Comparison of ENCODE assay signal across 19 cellular contexts in the genomic region with DNA sequence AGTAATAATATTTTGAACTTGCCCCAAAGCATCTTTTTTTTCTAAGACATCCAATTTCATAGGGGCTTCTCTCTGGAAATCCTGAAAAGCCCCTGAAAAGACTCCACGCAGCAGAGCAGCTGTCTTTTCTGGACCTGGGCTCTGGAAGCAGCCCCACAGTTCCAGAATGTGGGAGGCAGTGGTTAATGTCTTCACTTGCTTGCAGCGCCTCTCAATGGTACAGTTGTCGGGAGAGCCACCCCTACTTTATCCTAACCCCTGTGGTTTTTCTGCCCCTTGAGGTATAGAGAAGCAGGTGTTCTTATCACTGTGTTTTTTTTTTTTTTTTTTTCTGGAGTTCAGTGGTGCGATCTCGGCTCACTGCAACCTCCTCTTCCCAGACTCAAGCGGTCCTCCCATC.
"Had no signal": no experiment of that assay in that cellular context is flagged by ENCODE, and none has a peak within 500 bp of the region (broad histone marks: within the 10 kb centered on the region; RNA-seq: fewer than 3 reads in every experiment).

No MANE protein-coding gene starts in this region.

- H3K27me3 ChIP-seq: adrenal gland, thyroid gland, uterus had no signal

- H3K4me3 Mint-ChIP-seq: activated CD8-positive, alpha-beta T cell treated with anti-CD3 and anti-CD28 coated beads, Interleukin-2, amount 10 ng/mL, durations not matched to agents 7 days and 5 days; activated T-helper 1 cell treated with anti-CD3 and anti-CD28 coated beads, Interleukin-12 subunit alpha, Interleukin-12 subunit beta, Interleukin-2, Interleukin-4 antibody, amounts not matched to agents 30 ng/mL and 10 ng/mL and 1 ng/mL, durations not matched to agents 14 hours and 24 hours and 36 hours; central memory CD8-positive, alpha-beta T cell; endodermal cell; stimulated activated effector memory CD8-positive, alpha-beta T cell treated with anti-CD3 and anti-CD28 coated beads, Interleukin-12 subunit alpha, Interleukin-12 subunit beta, amount 100 ng/mL, for 72 hours; T-helper 2 cell treated with Interferon-gamma antibody and Interleukin-4, amounts not matched to agents 5 μg/mL and 100 μg/mL, for 36 hours had no signal

- H3K9me3 ChIP-seq: adrenal gland, thyroid gland, uterus had no signal

- H3K27ac ChIP-seq: adrenal gland, thyroid gland, uterus had no signal

- DNase-seq: activated CD4-positive, alpha-beta T cell treated with anti-CD3 and anti-CD28 coated beads for 1 hour; activated CD8-positive, alpha-beta memory T cell treated with anti-CD3 and anti-CD28 coated beads, Interleukin-2, amount 50 U/mL, for 48 hours; activated CD8-positive, alpha-beta T cell treated with anti-CD3 and anti-CD28 coated beads, Interleukin-2, amount 10 ng/mL, durations not matched to agents 7 days and 5 days; activated naive CD4-positive, alpha-beta T cell treated with anti-CD3 and anti-CD28 coated beads, Interleukin-2, amount 50 U/mL, for 16 hours; adrenal gland; cortex of kidney; endodermal cell; hypothalamus; left cardiac atrium; naive thymus-derived CD4-positive, alpha-beta T cell; nucleus accumbens; right cardiac atrium; thyroid gland; uterus had no signal

- ATAC-seq: activated CD8-positive, alpha-beta T cell treated with anti-CD3 and anti-CD28 coated beads, Interleukin-2, amount 10 ng/mL, durations not matched to agents 7 days and 5 days; left cardiac atrium; naive thymus-derived CD4-positive, alpha-beta T cell; right cardiac atrium; stimulated activated effector memory CD8-positive, alpha-beta T cell treated with anti-CD3 and anti-CD28 coated beads, Interleukin-12 subunit alpha, Interleukin-12 subunit beta, amount 100 ng/mL, for 72 hours had no signal

- H3K9me3 Mint-ChIP-seq: activated T-helper 1 cell treated with anti-CD3 and anti-CD28 coated beads, Interleukin-12 subunit alpha, Interleukin-12 subunit beta, Interleukin-2, Interleukin-4 antibody, amounts not matched to agents 30 ng/mL and 10 ng/mL and 1 ng/mL, durations not matched to agents 14 hours and 24 hours and 36 hours; central memory CD8-positive, alpha-beta T cell; stimulated activated effector memory CD8-positive, alpha-beta T cell treated with anti-CD3 and anti-CD28 coated beads, Interleukin-12 subunit alpha, Interleukin-12 subunit beta, amount 100 ng/mL, for 72 hours had no signal

- H3K27me3 Mint-ChIP-seq: central memory CD8-positive, alpha-beta T cell; naive thymus-derived CD4-positive, alpha-beta T cell; progenitor cell of endocrine pancreas had no signal

- H3K27ac Mint-ChIP-seq: activated T-helper 1 cell treated with anti-CD3 and anti-CD28 coated beads, Interleukin-12 subunit alpha, Interleukin-12 subunit beta, Interleukin-2, Interleukin-4 antibody, amounts not matched to agents 30 ng/mL and 10 ng/mL and 1 ng/mL, durations not matched to agents 14 hours and 24 hours and 36 hours; endodermal cell; progenitor cell of endocrine pancreas; T-helper 2 cell treated with Interferon-gamma antibody and Interleukin-4, amounts not matched to agents 5 μg/mL and 100 μg/mL, for 36 hours had no signal
